ENCODE assay signal across 8 cellular contexts in the genomic region with DNA sequence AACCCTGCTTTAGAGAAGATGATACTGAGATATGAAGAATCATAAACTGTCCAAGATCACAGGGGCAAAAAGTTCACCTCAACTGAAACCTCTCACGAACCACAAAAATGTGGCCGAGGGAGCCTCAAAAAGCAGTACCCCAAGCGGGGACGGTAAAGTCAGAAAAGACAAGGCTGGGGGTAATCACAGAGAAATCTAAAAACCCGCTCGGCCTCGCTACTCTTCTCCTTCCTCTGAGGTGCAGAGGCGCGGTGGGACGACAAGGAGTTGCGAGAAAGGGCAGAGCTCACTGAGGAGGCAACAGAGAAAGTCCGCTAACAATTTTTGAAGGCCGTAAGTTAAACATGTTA. TPM values are rescaled to one million over a fixed set of nuclear protein-coding genes. Genes with fewer than 3 reads are reported as not detected.
A peak's percentile ranks its signal among the peaks of the same experiment; 100 is the strongest.
DNase-seq lines count a peak whose midpoint lies in the region; ATAC-seq, FAIRE-seq and TF ChIP-seq lines count a peak whose summit lies in the region.

No MANE protein-coding gene starts in this region.

- no peaks in the 10 kb centered on the region for H3K27me3 ChIP-seq in liver (ENCODE audit: control insufficient read depth in 4 of 4, insufficient read depth in 4 of 4, low read length in 3 of 4)
- no peaks in the 10 kb centered on the region for H3K27me3 ChIP-seq in tibial nerve

- no peak for TF ChIP-seq CTCF in AG10803 (conservative IDR thresholded peaks at IDR 0.05; ENCODE audit: low read length)
- no peak for TF ChIP-seq CTCF in astrocyte of the spinal cord (IDR thresholded peaks at IDR 0.05; ENCODE audit: low read depth, low read length)
- TF ChIP-seq CTCF in liver (IDR thresholded peaks at IDR 0.05; ENCODE audit: low read depth, low read length, missing input control) = no peak
- TF ChIP-seq CTCF in tibial nerve (IDR thresholded peaks at IDR 0.05) = no peak

- H3K4me1 ChIP-seq in liver (ENCODE audit: control insufficient read depth in 4 of 4, insufficient read depth in 4 of 4, low read length in 3 of 4) (peaks cover 0 to 14% (median 0%) of the 10 kb centered on the region in 4 donors), tibial nerve (peaks cover 0 to 17% (median 0%) of the 10 kb centered on the region in 4 donors)

- H3K27ac ChIP-seq in liver (ENCODE audit: low read depth in 1 of 2, low read length in 2 of 2) (no peak overlapping the region), tibial nerve (peak overlapping the region in 3 of 4 donors; percentile 44 to 75 (median 73))

- no peak for DNase-seq in AG10803 (ENCODE audit: low read depth)
- DNase-seq in astrocyte of the spinal cord (ENCODE audit: low read depth, low spot score) = no peak
- no peak for DNase-seq in tibial nerve (ENCODE audit: low spot score in 2 of 2)
- no peak for DNase-seq in stimulated activated CD4-positive, alpha-beta T cell treated with anti-CD3 and anti-CD28 coated beads, Interleukin-12 subunit alpha, Interleukin-12 subunit beta, amount 100 ng/mL, for 4 hours
- no peak for DNase-seq in urothelium cell line (ENCODE audit: low spot score)

- H3K4me3 ChIP-seq in AG10803 (ENCODE audit: low read length) (peak overlapping the region; percentile 95), astrocyte of the spinal cord (ENCODE audit: low read depth, low read length) (peak overlapping the region; percentile 93), liver (ENCODE audit: low read depth in 1 of 3, low read length in 3 of 3) (peak overlapping the region; percentile 71 to 98 (median 95)), tibial nerve (peak overlapping the region; percentile 71 to 83 (median 77))

- TF ChIP-seq EP300 in tibial nerve (IDR thresholded peaks at IDR 0.05) = no peak

- FAIRE-seq in urothelium cell line (lab: Jason Lieb, UNC) = no peak

- under 1% methylated on average over 13 of the region's 13 CpGs for WGBS in liver
- 2 to 8% methylated on average over 13 of the region's 13 CpGs for WGBS in tibial nerve, 2 donors

- no peak for TF ChIP-seq RAD21 in liver (IDR thresholded peaks at IDR 0.05)

- H3K9me3 ChIP-seq in liver (ENCODE audit: control insufficient read depth in 4 of 4, low read length in 3 of 4) (no peaks in the 10 kb centered on the region), tibial nerve (no peaks in the 10 kb centered on the region)

- in situ Hi-C loops in astrocyte of the spinal cord (cut with HindIII; ENCODE audit: low sequenced_read_pairs) = no loop called here

- no peaks in the 10 kb centered on the region for H3K36me3 ChIP-seq in liver (ENCODE audit: control insufficient read depth in 4 of 4, insufficient read depth in 3 of 4, low read depth in 1 of 4, low read length in 3 of 4)
- H3K36me3 ChIP-seq in tibial nerve = peaks cover 0 to 14% (median 0%) of the 10 kb centered on the region in 3 donors

- no peak for TF ChIP-seq POLR2A in tibial nerve (IDR thresholded peaks at IDR 0.05)

- peak; percentile 51 for ATAC-seq in GM19395 (IDR thresholded peaks at IDR 0.05; ENCODE audit: unreplicated experiment)
- ATAC-seq in HG03432 (IDR thresholded peaks at IDR 0.05; ENCODE audit: unreplicated experiment) = peak; percentile 40

- peak overlapping the region; percentile 27 to 82 for H3K9ac ChIP-seq in liver (ENCODE audit: low read depth in 1 of 2, low read length in 2 of 2)

TF ChIP-seq in liver, 16 proteins besides CTCF, POLR2A, EP300 and RAD21:
- TF ChIP-seq FOXA2 (IDR thresholded peaks at IDR 0.05) (no peak), HNF4A (conservative IDR thresholded peaks at IDR 0.05) (no peak), NR2F2 (IDR thresholded peaks at IDR 0.05) (no peak), EGR1 (IDR thresholded peaks at IDR 0.05; ENCODE audit: low read depth in 2 of 2) (no peak), SP1 (IDR thresholded peaks at IDR 0.05) (no peak), RXRA (IDR thresholded peaks at IDR 0.05) (no peak), YY1 (IDR thresholded peaks at IDR 0.05) (no peak)
- TF ChIP-seq, protein P1, sequence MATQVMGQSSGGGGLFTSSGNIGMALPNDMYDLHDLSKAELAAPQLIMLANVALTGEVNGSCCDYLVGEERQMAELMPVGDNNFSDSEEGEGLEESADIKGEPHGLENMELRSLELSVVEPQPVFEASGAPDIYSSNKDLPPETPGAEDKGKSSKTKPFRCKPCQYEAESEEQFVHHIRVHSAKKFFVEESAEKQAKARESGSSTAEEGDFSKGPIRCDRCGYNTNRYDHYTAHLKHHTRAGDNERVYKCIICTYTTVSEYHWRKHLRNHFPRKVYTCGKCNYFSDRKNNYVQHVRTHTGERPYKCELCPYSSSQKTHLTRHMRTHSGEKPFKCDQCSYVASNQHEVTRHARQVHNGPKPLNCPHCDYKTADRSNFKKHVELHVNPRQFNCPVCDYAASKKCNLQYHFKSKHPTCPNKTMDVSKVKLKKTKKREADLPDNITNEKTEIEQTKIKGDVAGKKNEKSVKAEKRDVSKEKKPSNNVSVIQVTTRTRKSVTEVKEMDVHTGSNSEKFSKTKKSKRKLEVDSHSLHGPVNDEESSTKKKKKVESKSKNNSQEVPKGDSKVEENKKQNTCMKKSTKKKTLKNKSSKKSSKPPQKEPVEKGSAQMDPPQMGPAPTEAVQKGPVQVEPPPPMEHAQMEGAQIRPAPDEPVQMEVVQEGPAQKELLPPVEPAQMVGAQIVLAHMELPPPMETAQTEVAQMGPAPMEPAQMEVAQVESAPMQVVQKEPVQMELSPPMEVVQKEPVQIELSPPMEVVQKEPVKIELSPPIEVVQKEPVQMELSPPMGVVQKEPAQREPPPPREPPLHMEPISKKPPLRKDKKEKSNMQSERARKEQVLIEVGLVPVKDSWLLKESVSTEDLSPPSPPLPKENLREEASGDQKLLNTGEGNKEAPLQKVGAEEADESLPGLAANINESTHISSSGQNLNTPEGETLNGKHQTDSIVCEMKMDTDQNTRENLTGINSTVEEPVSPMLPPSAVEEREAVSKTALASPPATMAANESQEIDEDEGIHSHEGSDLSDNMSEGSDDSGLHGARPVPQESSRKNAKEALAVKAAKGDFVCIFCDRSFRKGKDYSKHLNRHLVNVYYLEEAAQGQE (IDR thresholded peaks at IDR 0.05) = no peak
- TF ChIP-seq, protein P2, sequence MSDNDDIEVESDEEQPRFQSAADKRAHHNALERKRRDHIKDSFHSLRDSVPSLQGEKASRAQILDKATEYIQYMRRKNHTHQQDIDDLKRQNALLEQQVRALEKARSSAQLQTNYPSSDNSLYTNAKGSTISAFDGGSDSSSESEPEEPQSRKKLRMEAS (IDR thresholded peaks at IDR 0.05) = no peak

RNA-seq across cellular contexts. Expression of a gene that starts 0.4 kb away (rescaled TPM):
- total RNA-seq in liver (1 to 10 TPM in 1 of 2 donors, under 1 TPM in 1; 0.84 to 2.2 TPM), tibial nerve (10 to 100 TPM in 1 of 4 donors, 1 to 10 TPM in 3; 3.6 to 11.6 (median 8.2) TPM)
- under 1 TPM; 0.46 to 0.71 TPM for polyA plus RNA-seq in liver

Comparison
In these comparisons a context has a peak if more than half of its experiments do, and no peak if none do; other contexts are left out.
1. H3K27ac ChIP-seq: peak in tibial nerve (3 of 4); none in liver (0 of 2).
2. Peak in every context shown above with its lines, with median percentiles within 50 percentile points of each other: H3K4me3 ChIP-seq.